Comparison of ENCODE assay signal across 16 cellular contexts in genomic region chr15:96124436-96124835, GRCh38.
"Had no signal": no experiment of that assay in that cellular context is flagged by ENCODE, and none has a peak within 500 bp of the region (broad histone marks: within the 10 kb centered on the region; RNA-seq: fewer than 3 reads in every experiment).

No MANE protein-coding gene starts in this region.

- DNase-seq: effector memory CD8-positive, alpha-beta T cell; esophagus squamous epithelium; glutamatergic neuron; immature natural killer cell; left lung; lower lobe of right lung; naive B cell; small intestine; stimulated activated CD4-positive, alpha-beta T cell treated with anti-CD3 and anti-CD28 coated beads, Interleukin-12 subunit alpha, Interleukin-12 subunit beta, amount 100 ng/mL, for 4 hours; stimulated activated naive CD4-positive, alpha-beta T cell treated with Interleukin-2 at 50 U/mL for 16 hours had no signal

- H3K27ac Mint-ChIP-seq: effector memory CD8-positive, alpha-beta T cell; immature natural killer cell; memory B cell; naive B cell had no signal

- H3K9me3 ChIP-seq: esophagus squamous epithelium, gastroesophageal sphincter, left lung, lower lobe of right lung, right atrium auricular region, tibial nerve had no signal

- ATAC-seq: effector memory CD8-positive, alpha-beta T cell; gastroesophageal sphincter; left lung; lower lobe of right lung had no signal

- H3K4me3 ChIP-seq: esophagus squamous epithelium, gastroesophageal sphincter, left lung, lower lobe of right lung, right atrium auricular region, tibial nerve had no signal

- H3K36me3 Mint-ChIP-seq: immature natural killer cell, naive B cell had no signal

- H3K27me3 Mint-ChIP-seq: memory B cell had no signal

- H3K27me3 ChIP-seq: esophagus squamous epithelium, gastroesophageal sphincter, left lung, right atrium auricular region, tibial nerve had no signal

- H3K36me3 ChIP-seq: esophagus squamous epithelium, gastroesophageal sphincter, left lung, lower lobe of right lung, right atrium auricular region had no signal

- H3K9me3 Mint-ChIP-seq: central memory CD8-positive, alpha-beta T cell; immature natural killer cell had no signal

- H3K27ac ChIP-seq: epithelial cell of prostate, esophagus squamous epithelium, gastroesophageal sphincter, left lung, lower lobe of right lung, right atrium auricular region, tibial nerve had no signal

- H3K4me3 Mint-ChIP-seq: central memory CD8-positive, alpha-beta T cell; effector memory CD8-positive, alpha-beta T cell; immature natural killer cell; memory B cell; naive B cell had no signal

- H3K4me1 ChIP-seq: esophagus squamous epithelium, gastroesophageal sphincter, left lung, lower lobe of right lung had no signal

- H3K4me1 Mint-ChIP-seq: central memory CD8-positive, alpha-beta T cell; immature natural killer cell; memory B cell; naive B cell had no signal
